ENCODE assay signal across 19 cellular contexts in genomic region chr6:157555795-157556645, GRCh38.
DNase-seq lines count a peak whose midpoint lies in the region; ATAC-seq and TF ChIP-seq lines count a peak whose summit lies in the region.
"Had no signal": no experiment of that assay in that cellular context is flagged by ENCODE, and none has a peak within 500 bp of the region (broad histone marks: within the 10 kb centered on the region; RNA-seq: fewer than 3 reads in every experiment).

No MANE protein-coding gene starts in this region.

- intact Hi-C loops in right lobe of liver (cut with DNase I), result no loop called here

- H3K79me2 ChIP-seq in trophoblast cell (ENCODE audit: control insufficient read depth, insufficient read depth, low read length, poor library complexity), result no peaks in the 10 kb centered on the region

- H3K4me1 ChIP-seq in right lobe of liver (peaks cover 0 to 31% (median 14%) of the 10 kb centered on the region in 4 donors), trophoblast cell (ENCODE audit: control insufficient read depth in 1 of 2, insufficient read depth in 2 of 2, low read length in 2 of 2) (peaks cover 15 to 18% of the 10 kb centered on the region in 2 experiments)

- H4K91ac ChIP-seq in trophoblast cell (ENCODE audit: low read depth, low read length), result no peak overlapping the region

- peaks cover 2% of the 10 kb centered on the region for H3K27me3 Mint-ChIP-seq in activated CD4-positive, alpha-beta T cell treated with anti-CD3 and anti-CD28 coated beads, Interleukin-2, amount 10 ng/mL, durations not matched to agents 7 days and 5 days
- H3K27me3 Mint-ChIP-seq in stimulated activated naive B cell treated with anti-CD40 and anti-IgM and Interleukin-4, amounts not matched to agents 10 μg/mL and 1 μg/mL and 100 μg/mL, for 72 hours, result no peaks in the 10 kb centered on the region
- H3K27me3 Mint-ChIP-seq: activated T-cell treated with anti-CD3 and anti-CD28 coated beads, Interleukin-2, amount 50 U/mL, for 24 hours; CD4-positive, alpha-beta memory T cell had no signal

- H3K36me3 ChIP-seq in WERI-Rb-1, result no peaks in the 10 kb centered on the region
- H3K36me3 ChIP-seq in right lobe of liver, result no peaks in the 10 kb centered on the region
- H3K36me3 ChIP-seq in trophoblast cell (ENCODE audit: control insufficient read depth in 1 of 2, insufficient read depth in 2 of 2, low read length in 2 of 2), result no peaks in the 10 kb centered on the region
- H3K36me3 ChIP-seq: transverse colon had no signal

- H3K27me3 ChIP-seq in WERI-Rb-1 (ENCODE audit: insufficient read depth, low read depth, severe bottlenecking) (no peaks in the 10 kb centered on the region), right lobe of liver (no peaks in the 10 kb centered on the region), trophoblast cell (ENCODE audit: insufficient read depth, low read length) (no peaks in the 10 kb centered on the region)
- H3K27me3 ChIP-seq: body of pancreas, transverse colon had no signal

- peak; percentile 57 for TF ChIP-seq CTCF in WERI-Rb-1 (IDR thresholded peaks at IDR 0.05; ENCODE audit: low read depth, low read length)
- no peak for TF ChIP-seq CTCF in right lobe of liver (IDR thresholded peaks at IDR 0.05)

- peaks cover under 1% of the 10 kb centered on the region for H3K79me1 ChIP-seq in trophoblast cell (ENCODE audit: low read length)

- H3K4me3 Mint-ChIP-seq in activated CD4-positive, alpha-beta T cell treated with anti-CD3 and anti-CD28 coated beads, Interleukin-2, amount 10 ng/mL, durations not matched to agents 7 days and 5 days, result no peak overlapping the region
- peak overlapping the region; percentile 37 to 48 for H3K4me3 Mint-ChIP-seq in stimulated activated naive B cell treated with anti-CD40 and anti-IgM and Interleukin-4, amounts not matched to agents 10 μg/mL and 1 μg/mL and 100 μg/mL, for 72 hours
- H3K4me3 Mint-ChIP-seq: activated CD4-positive, alpha-beta T cell treated with anti-CD3 and anti-CD28 coated beads, Interleukin-2, amount 10 ng/mL, durations not matched to agents 24 days and 14 days; activated T-cell treated with anti-CD3 and anti-CD28 coated beads, Interleukin-2, amount 50 U/mL, for 24 hours; CD4-positive, alpha-beta memory T cell; nephron progenitor cell had no signal

- no peak overlapping the region for H4K12ac ChIP-seq in trophoblast cell (ENCODE audit: low read depth, low read length)

- 78% methylated on average over 8 of the region's 27 CpGs for WGBS in right lobe of liver (ENCODE audit: insufficient coverage, low coverage, low lambda C conversion rate, missing lambda C conversion rate)
- no CpG with 5 or more reads among the region's 27 CpGs for WGBS in trophoblast cell (ENCODE audit: extremely low coverage, insufficient coverage, insufficient read length)

- H3K27ac ChIP-seq in WERI-Rb-1, result peak overlapping the region; percentile 68
- H3K27ac ChIP-seq in right lobe of liver, result peak overlapping the region in 2 of 3 donors; percentile 56 to 68
- no peak overlapping the region for H3K27ac ChIP-seq in trophoblast cell (ENCODE audit: low read depth, low read length)

- H3K9me3 ChIP-seq in WERI-Rb-1 (ENCODE audit: severe bottlenecking) (no peaks in the 10 kb centered on the region), right lobe of liver (no peaks in the 10 kb centered on the region), trophoblast cell (ENCODE audit: insufficient read depth, low read depth, low read length) (no peaks in the 10 kb centered on the region)
- H3K9me3 ChIP-seq: body of pancreas, transverse colon had no signal

- no peak overlapping the region for H2BK120ac ChIP-seq in trophoblast cell (ENCODE audit: insufficient read depth, low read length, poor library complexity)

- CTCF ChIA-PET in activated CD4-positive, alpha-beta T cell treated with anti-CD3 and anti-CD28 coated beads, Interleukin-2, amount 10 ng/mL, durations not matched to agents 7 days and 5 days (lab: Charles Lee), result interaction anchor here (0.8 kb wide), 1 partner anchor 194 kb away, joined by 4 read pairs; no protein-coding TSS in a partner anchor

- peak overlapping the region; percentile 39 for H3K27ac Mint-ChIP-seq in activated CD4-positive, alpha-beta T cell treated with anti-CD3 and anti-CD28 coated beads, Interleukin-2, amount 10 ng/mL, durations not matched to agents 7 days and 5 days
- H3K27ac Mint-ChIP-seq in stimulated activated naive B cell treated with anti-CD40 and anti-IgM and Interleukin-4, amounts not matched to agents 10 μg/mL and 1 μg/mL and 100 μg/mL, for 72 hours, result peak overlapping the region; percentile 86
- H3K27ac Mint-ChIP-seq: activated CD4-positive, alpha-beta T cell treated with anti-CD3 and anti-CD28 coated beads, Interleukin-2, amount 10 ng/mL, durations not matched to agents 24 days and 14 days; activated T-cell treated with anti-CD3 and anti-CD28 coated beads, Interleukin-2, amount 50 U/mL, for 24 hours had no signal

- DNase-seq in activated CD4-positive, alpha-beta T cell treated with anti-CD3 and anti-CD28 coated beads, Interleukin-2, amount 10 ng/mL, durations not matched to agents 7 days and 5 days, result no peak
- no peak for DNase-seq in activated CD4-positive, alpha-beta T cell treated with anti-CD3 and anti-CD28 coated beads, Interleukin-2, amount 50 U/mL, for 1 hour
- DNase-seq in WERI-Rb-1 (peak; percentile 87), right lobe of liver (no peak), trophoblast cell (no peak), HuH-7.5 (ENCODE audit: low spot score) (no peak), NCI-H187 (lab: John Stamatoyannopoulos, UW) (no peak)
- no peak for DNase-seq in stimulated activated naive B cell treated with anti-CD40 and anti-IgM and Interleukin-4, amounts not matched to agents 10 μg/mL and 1 μg/mL and 100 μg/mL, for 72 hours
- DNase-seq: activated CD4-positive, alpha-beta T cell treated with anti-CD3 and anti-CD28 coated beads, Interleukin-2, amount 10 ng/mL, durations not matched to agents 24 days and 14 days; activated naive CD4-positive, alpha-beta T cell treated with anti-CD3 and anti-CD28 coated beads, Interleukin-2, amount 50 U/mL, for 16 hours; activated T-cell treated with anti-CD3 and anti-CD28 coated beads, Interleukin-2, amount 50 U/mL, for 24 hours; CD4-positive, alpha-beta memory T cell; IMR-90; NCI-H2081 treated with DMSO at 0.1 percent for 48 hours; nephron progenitor cell; stimulated activated CD4-positive, alpha-beta T cell treated with anti-CD3 and anti-CD28 coated beads, Interleukin-12 subunit alpha, Interleukin-12 subunit beta, amount 100 ng/mL, for 4 hours; stimulated activated naive CD4-positive, alpha-beta T cell had no signal

- H2AFZ ChIP-seq in trophoblast cell (ENCODE audit: insufficient read depth, low read length, poor library complexity), result no peak overlapping the region

- no peak overlapping the region for H2AK5ac ChIP-seq in trophoblast cell (ENCODE audit: low read length)

- peak in 2 of 4 donors; percentile 2 for ATAC-seq in right lobe of liver
- ATAC-seq in stimulated activated naive B cell treated with anti-CD40 and anti-IgM and Interleukin-4, amounts not matched to agents 10 μg/mL and 1 μg/mL and 100 μg/mL, for 72 hours (replicated peaks), result no peak

- H4K8ac ChIP-seq in trophoblast cell (ENCODE audit: low read depth, low read length), result no peak overlapping the region

- H3K9me3 Mint-ChIP-seq in activated CD4-positive, alpha-beta T cell treated with anti-CD3 and anti-CD28 coated beads, Interleukin-2, amount 10 ng/mL, durations not matched to agents 7 days and 5 days, result no peaks in the 10 kb centered on the region
- no peaks in the 10 kb centered on the region for H3K9me3 Mint-ChIP-seq in stimulated activated naive B cell treated with anti-CD40 and anti-IgM and Interleukin-4, amounts not matched to agents 10 μg/mL and 1 μg/mL and 100 μg/mL, for 72 hours
- H3K9me3 Mint-ChIP-seq: activated CD4-positive, alpha-beta T cell treated with anti-CD3 and anti-CD28 coated beads, Interleukin-2, amount 10 ng/mL, durations not matched to agents 24 days and 14 days; activated T-cell treated with anti-CD3 and anti-CD28 coated beads, Interleukin-2, amount 50 U/mL, for 24 hours; CD4-positive, alpha-beta memory T cell; nephron progenitor cell had no signal

- no peak overlapping the region for H3K18ac ChIP-seq in trophoblast cell (ENCODE audit: low read length)

- peak overlapping the region; percentile 16 for H3K4me3 ChIP-seq in WERI-Rb-1 (ENCODE audit: low read depth, low read length)
- H3K4me3 ChIP-seq in right lobe of liver, result no peak overlapping the region
- H3K4me3 ChIP-seq in trophoblast cell (ENCODE audit: low read depth, low read length), result no peak overlapping the region
- H3K4me3 ChIP-seq: body of pancreas, transverse colon had no signal

- H3K23ac ChIP-seq in trophoblast cell (ENCODE audit: low read length), result no peak overlapping the region

- POLR2A ChIA-PET in activated CD4-positive, alpha-beta T cell treated with anti-CD3 and anti-CD28 coated beads, Interleukin-2, amount 10 ng/mL, durations not matched to agents 7 days and 5 days (lab: Charles Lee), result no interaction called here

- H2BK5ac ChIP-seq in trophoblast cell (ENCODE audit: low read depth, low read length, poor library complexity), result no peak overlapping the region

- H3K4ac ChIP-seq in trophoblast cell (ENCODE audit: low read depth, low read length), result no peak overlapping the region

- no peak overlapping the region for H2BK12ac ChIP-seq in trophoblast cell (ENCODE audit: low read length)

- H3K9ac ChIP-seq in trophoblast cell (ENCODE audit: low read length), result no peak overlapping the region

- H3K4me2 ChIP-seq in trophoblast cell (ENCODE audit: low read length), result no peak overlapping the region

- H3K36me3 Mint-ChIP-seq in activated CD4-positive, alpha-beta T cell treated with anti-CD3 and anti-CD28 coated beads, Interleukin-2, amount 10 ng/mL, durations not matched to agents 7 days and 5 days (ENCODE audit: low read depth), result peaks cover 18% of the 10 kb centered on the region
- peaks cover 18 to 47% of the 10 kb centered on the region in 2 donors for H3K36me3 Mint-ChIP-seq in stimulated activated naive B cell treated with anti-CD40 and anti-IgM and Interleukin-4, amounts not matched to agents 10 μg/mL and 1 μg/mL and 100 μg/mL, for 72 hours
- H3K36me3 Mint-ChIP-seq: CD4-positive, alpha-beta memory T cell had no signal

- H3K4me1 Mint-ChIP-seq in activated CD4-positive, alpha-beta T cell treated with anti-CD3 and anti-CD28 coated beads, Interleukin-2, amount 10 ng/mL, durations not matched to agents 7 days and 5 days, result peaks cover 46% of the 10 kb centered on the region
- H3K4me1 Mint-ChIP-seq in stimulated activated naive B cell treated with anti-CD40 and anti-IgM and Interleukin-4, amounts not matched to agents 10 μg/mL and 1 μg/mL and 100 μg/mL, for 72 hours, result peaks cover 57 to 86% of the 10 kb centered on the region in 2 donors

- no peak overlapping the region for H3K14ac ChIP-seq in trophoblast cell (ENCODE audit: low read length)

- no peak for TF ChIP-seq POLR2A in right lobe of liver (IDR thresholded peaks at IDR 0.05)
